Comparison of ENCODE assay signal across 19 cellular contexts in genomic region chr13:32515246-32515645, GRCh38. TPM values are rescaled to one million over a fixed set of nuclear protein-coding genes. Genes with fewer than 3 reads are reported as not detected.
DNase-seq lines count a peak whose midpoint lies in the region; ATAC-seq, FAIRE-seq and TF ChIP-seq lines count a peak whose summit lies in the region.
"Had no signal": no experiment of that assay in that cellular context is flagged by ENCODE, and none has a peak within 500 bp of the region (broad histone marks: within the 10 kb centered on the region; RNA-seq: fewer than 3 reads in every experiment).

No MANE protein-coding gene starts in this region.

- H3K79me1 ChIP-seq in mesenchymal stem cell (replicated peaks; ENCODE audit: low read length, poor library complexity, severe bottlenecking), result peaks cover 11% of the 10 kb centered on the region

- no peak overlapping the region for H2BK5ac ChIP-seq in mesenchymal stem cell (ENCODE audit: low read depth, low read length, poor library complexity, severe bottlenecking)

- no peak overlapping the region for H3K14ac ChIP-seq in mesenchymal stem cell (ENCODE audit: low read length in 2 of 2)

- H3F3A ChIP-seq in MM.1S (ENCODE audit: insufficient read depth, low read length), result no peaks in the 10 kb centered on the region

- 38% methylated on average over 3 of the region's 3 CpGs for WGBS in A549 (ENCODE audit: missing lambda C conversion rate)
- WGBS in mesenchymal stem cell, result no CpG with 5 or more reads among the region's 3 CpGs

- peak in 1 of 2 experiments; percentile 26 for DNase-seq in A549 (ENCODE audit: low read depth in 1 of 2, low spot score in 1 of 2)
- DNase-seq in frontal cortex (ENCODE audit: low spot score in 2 of 2), result no peak
- peak; percentile 17 for DNase-seq in mesenchymal stem cell
- no peak for DNase-seq in MM.1S
- no peak for DNase-seq in activated effector memory CD4-positive, alpha-beta T cell treated with anti-CD3 and anti-CD28 coated beads, Interleukin-2, amount 50 U/mL, for 16 hours
- no peak for DNase-seq in activated CD4-positive, alpha-beta T cell treated with anti-CD3 and anti-CD28 coated beads, Interleukin-2, amount 50 U/mL, for 48 hours
- DNase-seq: 8988T; ACHN; Calu3; CD4-positive, CD25-positive, alpha-beta regulatory T cell; DMS 273 treated with DMSO at 0.1 percent for 48 hours; GM23248 had no signal

- peak; percentile 43 to 62; a peak in 2 of 6 replicates for ATAC-seq in A549
- ATAC-seq: GM12878, HCT116 had no signal

- no peak overlapping the region for H3K23ac ChIP-seq in mesenchymal stem cell (ENCODE audit: low read length in 2 of 2)

- H3K4ac ChIP-seq in mesenchymal stem cell (ENCODE audit: low read depth in 1 of 2, low read length in 2 of 2), result no peak overlapping the region

- no peaks in the 10 kb centered on the region for H4K20me1 ChIP-seq in MM.1S (ENCODE audit: insufficient read depth, low read length)

- H2AFZ ChIP-seq in mesenchymal stem cell (ENCODE audit: low read depth, low read length) (no peak overlapping the region), MM.1S (ENCODE audit: low read length) (no peak overlapping the region)
- H2AFZ ChIP-seq: GM23248 had no signal

- TF ChIP-seq CTCF in A549 (IDR thresholded peaks at IDR 0.05), result no peak
- TF ChIP-seq CTCF in MM.1S (IDR thresholded peaks at IDR 0.05; ENCODE audit: low read length), result no peak

- H3K36me3 ChIP-seq in mesenchymal stem cell (ENCODE audit: control insufficient read depth in 1 of 2, insufficient read depth in 2 of 2, low read depth in 1 of 2, low read length in 2 of 2) (peaks cover 15 to 82% of the 10 kb centered on the region in 2 experiments), MM.1S (replicated peaks; ENCODE audit: insufficient read depth, low read length) (no peaks in the 10 kb centered on the region; the same call in 1 of the 2 replicates)

- H2BK120ac ChIP-seq in mesenchymal stem cell (ENCODE audit: low read depth, low read length), result no peak overlapping the region

- TF ChIP-seq EP300 in A549 (IDR thresholded peaks at IDR 0.05), result no peak

- TF ChIP-seq POLR2A in A549 (IDR thresholded peaks at IDR 0.05; ENCODE audit: low read length), result no peak

- POLR2A ChIA-PET in A549 (lab: Yijun Ruan, JAX), result interaction anchor here (0.7 kb wide), 1 partner anchor 662 kb away, joined by 4 read pairs; no protein-coding TSS in a partner anchor

- H3K9me3 ChIP-seq in A549 (no peaks in the 10 kb centered on the region), mesenchymal stem cell (ENCODE audit: control insufficient read depth, low read length) (no peaks in the 10 kb centered on the region), MM.1S (replicated peaks; ENCODE audit: insufficient read depth, low read length) (no peaks in the 10 kb centered on the region)
- H3K9me3 ChIP-seq: BLaER1 treated with 17β-estradiol and CSF1 and Interleukin-3, amounts not matched to agents 10 nM and 100 nM had no signal

- H3K27me3 ChIP-seq in mesenchymal stem cell (ENCODE audit: control insufficient read depth in 1 of 2, insufficient read depth in 1 of 2, low read length in 2 of 2), result no peaks in the 10 kb centered on the region
- no peaks in the 10 kb centered on the region for H3K27me3 ChIP-seq in MM.1S (replicated peaks; ENCODE audit: insufficient read depth, low read length)
- H3K27me3 ChIP-seq: BLaER1 treated with 17β-estradiol and CSF1 and Interleukin-3, amounts not matched to agents 10 nM and 100 nM had no signal

- no peak overlapping the region for H3K4me3 ChIP-seq in A549
- H3K4me3 ChIP-seq in mesenchymal stem cell (ENCODE audit: insufficient read depth in 1 of 2, low read depth in 1 of 2, low read length in 2 of 2), result no peak overlapping the region
- H3K4me3 ChIP-seq in MM.1S (ENCODE audit: low read length), result no peak overlapping the region
- H3K4me3 ChIP-seq: BLaER1 treated with 17β-estradiol and CSF1 and Interleukin-3, amounts not matched to agents 10 nM and 100 nM; GM12878; GM23248 had no signal

- H4K8ac ChIP-seq in mesenchymal stem cell (ENCODE audit: low read length), result no peak overlapping the region

- H3K79me2 ChIP-seq in MM.1S (ENCODE audit: low read length), result no peaks in the 10 kb centered on the region

- H2BK15ac ChIP-seq in mesenchymal stem cell (ENCODE audit: low read depth, poor library complexity, severe bottlenecking), result no peak overlapping the region

- FAIRE-seq in A549 (lab: Jason Lieb, UNC) (no peak), TTC549 (lab: Jason Lieb, UNC) (peak; percentile 7), frontal cortex (lab: Jason Lieb, UNC) (peak; percentile 49)
- FAIRE-seq: GM12878, GM18507, H54 had no signal

- H3K9ac ChIP-seq in mesenchymal stem cell (ENCODE audit: low read length) (no peak overlapping the region), MM.1S (ENCODE audit: low read length) (no peak overlapping the region)
- H3K9ac ChIP-seq: BLaER1 treated with 17β-estradiol and CSF1 and Interleukin-3, amounts not matched to agents 10 nM and 100 nM; GM23248 had no signal

- H3K4me2 ChIP-seq in A549, result no peak overlapping the region
- no peak overlapping the region for H3K4me2 ChIP-seq in mesenchymal stem cell (ENCODE audit: low read length, poor library complexity, severe bottlenecking)
- no peak overlapping the region for H3K4me2 ChIP-seq in MM.1S (ENCODE audit: low read depth, low read length)
- H3K4me2 ChIP-seq: BLaER1 treated with 17β-estradiol and CSF1 and Interleukin-3, amounts not matched to agents 10 nM and 100 nM had no signal

- H3K9me2 ChIP-seq in MM.1S (replicated peaks; ENCODE audit: insufficient read depth, low read length), result no peaks in the 10 kb centered on the region

- no peak for TF ChIP-seq RAD21 in A549 (conservative IDR thresholded peaks at IDR 0.05 in 1 of 2, IDR thresholded peaks at IDR 0.05 in 1 of 2)

- CTCF ChIA-PET in A549 (lab: Yijun Ruan, JAX), result interaction anchor here (1.1 kb wide), 1 partner anchor 24 kb away, joined by 3 read pairs; no protein-coding TSS in a partner anchor

- H2BK12ac ChIP-seq in mesenchymal stem cell (ENCODE audit: low read length in 2 of 2), result no peak overlapping the region

- H3K4me1 ChIP-seq in A549, result peaks cover 6% of the 10 kb centered on the region; the same call in 1 of the 3 replicates
- H3K4me1 ChIP-seq in mesenchymal stem cell (ENCODE audit: control insufficient read depth, insufficient read depth, low read depth, low read length), result no peaks in the 10 kb centered on the region
- no peaks in the 10 kb centered on the region for H3K4me1 ChIP-seq in MM.1S (ENCODE audit: low read length)
- H3K4me1 ChIP-seq: BLaER1 treated with 17β-estradiol and CSF1 and Interleukin-3, amounts not matched to agents 10 nM and 100 nM had no signal

- H3K27ac ChIP-seq in A549 (no peak overlapping the region), mesenchymal stem cell (ENCODE audit: low read length, poor library complexity, severe bottlenecking) (no peak overlapping the region), MM.1S (ENCODE audit: low read length) (no peak overlapping the region)
- H3K27ac ChIP-seq: BLaER1 treated with 17β-estradiol and CSF1 and Interleukin-3, amounts not matched to agents 10 nM and 100 nM; GM23248; HL-60 had no signal

- no peak overlapping the region for H2AK5ac ChIP-seq in mesenchymal stem cell (ENCODE audit: low read length, severe bottlenecking)

- H4K91ac ChIP-seq in mesenchymal stem cell (ENCODE audit: low read length), result no peak overlapping the region

- no peak overlapping the region for H3K18ac ChIP-seq in mesenchymal stem cell (ENCODE audit: low read depth in 1 of 2, low read length in 2 of 2)

TF ChIP-seq in A549, 52 proteins besides CTCF, POLR2A, EP300 and RAD21 (continues in another document):
- no peak for TF ChIP-seq HMGXB4 (CRISPR knock-in tag; IDR thresholded peaks at IDR 0.05; ENCODE audit: borderline replicate concordance)
- no peak for TF ChIP-seq TFCP2L1 (CRISPR knock-in tag; IDR thresholded peaks at IDR 0.05)
- TF ChIP-seq SMC3 (IDR thresholded peaks at IDR 0.05), result no peak
- no peak for TF ChIP-seq USF2 (IDR thresholded peaks at IDR 0.05)
- TF ChIP-seq ZFP36 (IDR thresholded peaks at IDR 0.05; ENCODE audit: borderline replicate concordance, partially characterized antibody), result no peak
- no peak for TF ChIP-seq MAX (IDR thresholded peaks at IDR 0.05)
- no peak for TF ChIP-seq MAZ (IDR thresholded peaks at IDR 0.05; ENCODE audit: borderline replicate concordance, low read depth, low read length)
- no peak for TF ChIP-seq RCOR1 (IDR thresholded peaks at IDR 0.05; ENCODE audit: low read depth, low read length)

RNA-seq across cellular contexts. Expression of gene N4BP2L2, which starts 23.3 kb away (rescaled TPM):
- polyA plus RNA-seq in A549 (2011; rRNA removed) (40.6 and 56.2 TPM in 2 replicates), A549 (2017; fragmentation: RNase III; extraction: RNeasy Plus Mini Kit Qiagen cat#74134 plus additional on column Dnase treatment) (26.9 to 29.3 TPM (median 27.9 TPM) in 3 replicates)
- polyA plus RNA-seq in A549 (2012; cell fraction: cytosol; rRNA removed), result 7.1 and 7.7 TPM in 2 replicates
- polyA plus RNA-seq in A549 (2012; cell fraction: nucleus; rRNA removed), result 5.5 and 10.5 TPM in 2 replicates
- polyA minus RNA-seq in A549 (2011; rRNA and poly(A)+ RNA removed), result 11.0 and 13.8 TPM in 2 replicates
- 186 TPM for total RNA-seq in frontal cortex
- 57.8 TPM for polyA plus RNA-seq in mesenchymal stem cell (2013, experiment 1 of 2)
- polyA plus RNA-seq in mesenchymal stem cell (2013, experiment 2 of 2), result 57.0 TPM
